ENCODE assay signal across 28 cellular contexts in genomic region chr9:33739407-33739806, GRCh38. TPM values are rescaled to one million over a fixed set of nuclear protein-coding genes. Genes with fewer than 3 reads are reported as not detected.
"Had no signal": no experiment of that assay in that cellular context is flagged by ENCODE, and none has a peak within 500 bp of the region (broad histone marks: within the 10 kb centered on the region; RNA-seq: fewer than 3 reads in every experiment).

No MANE protein-coding gene starts in this region.

- H2AFZ ChIP-seq: neural progenitor cell had no signal

- H3K4me1 Mint-ChIP-seq: endodermal cell; memory B cell; neural progenitor cell; stimulated activated memory B cell treated with anti-CD40 and anti-IgM and Interleukin-4, amounts not matched to agents 10 μg/mL and 1 μg/mL and 100 μg/mL, for 72 hours had no signal

- H3K9ac ChIP-seq: neural progenitor cell had no signal

- H3K27ac Mint-ChIP-seq: endodermal cell; memory B cell; natural killer cell treated with Interleukin-12 subunit alpha and Interleukin-12 subunit beta and Interleukin-15 and Interleukin-18, amount 100 ng/mL, for 72 hours; neural progenitor cell; stimulated activated memory B cell treated with anti-CD40 and anti-IgM and Interleukin-4, amounts not matched to agents 10 μg/mL and 1 μg/mL and 100 μg/mL, for 72 hours; type B pancreatic cell had no signal

- H3K36me3 Mint-ChIP-seq: neural progenitor cell, type B pancreatic cell had no signal

- H3K36me3 ChIP-seq: gastrocnemius medialis, left ventricle myocardium inferior, lower lobe of right lung, neural progenitor cell, prostate gland, right atrium auricular region, sigmoid colon, spleen, tibial artery had no signal

- H3K4me2 ChIP-seq: neural progenitor cell had no signal

- ATAC-seq: esophagus mucosa; lower lobe of right lung; natural killer cell treated with Interleukin-12 subunit alpha and Interleukin-12 subunit beta and Interleukin-15 and Interleukin-18, amount 100 ng/mL, for 72 hours; stimulated activated memory B cell treated with anti-CD40 and anti-IgM and Interleukin-4, amounts not matched to agents 10 μg/mL and 1 μg/mL and 100 μg/mL, for 72 hours; stimulated activated naive CD8-positive, alpha-beta T cell treated with anti-CD3 and anti-CD28 coated beads, Interleukin-15, Interleukin-2, amounts not matched to agents 100 U/mL and 50 U/mL, for 24 hours had no signal

- H3K4me3 Mint-ChIP-seq: endodermal cell; memory B cell; natural killer cell treated with Interleukin-12 subunit alpha and Interleukin-12 subunit beta and Interleukin-15 and Interleukin-18, amount 100 ng/mL, for 72 hours; neural progenitor cell; stimulated activated memory B cell treated with anti-CD40 and anti-IgM and Interleukin-4, amounts not matched to agents 10 μg/mL and 1 μg/mL and 100 μg/mL, for 72 hours; type B pancreatic cell had no signal

- H3K4me3 ChIP-seq: dorsolateral prefrontal cortex, gastrocnemius medialis, left ventricle myocardium inferior, lower lobe of right lung, neural progenitor cell, prostate gland, right atrium auricular region, sigmoid colon, spleen, testis, tibial artery had no signal

- H3K4me1 ChIP-seq: gastrocnemius medialis, left ventricle myocardium inferior, lower lobe of right lung, neural progenitor cell, prostate gland, right atrium auricular region, sigmoid colon, spleen, testis, tibial artery had no signal

- H3K9me3 Mint-ChIP-seq: endodermal cell, type B pancreatic cell had no signal

- H3K27me3 Mint-ChIP-seq: type B pancreatic cell had no signal

- H3K9me3 ChIP-seq: gastrocnemius medialis, lower lobe of right lung, prostate gland, sigmoid colon, testis had no signal

- H3K27ac ChIP-seq: dorsolateral prefrontal cortex, epithelial cell of prostate, gastrocnemius medialis, left ventricle myocardium inferior, lower lobe of right lung, neural progenitor cell, prostate gland, right atrium auricular region, sigmoid colon, spleen, testis, tibial artery had no signal

- DNase-seq: dorsolateral prefrontal cortex; effector CD8-positive, alpha-beta T cell; endodermal cell; foreskin fibroblast; gastrocnemius medialis; head of caudate nucleus; kidney; left ventricle myocardium inferior; lower lobe of right lung; sigmoid colon; spleen; stimulated activated CD4-positive, alpha-beta T cell treated with anti-CD3 and anti-CD28 coated beads, Interleukin-4, amount 100 ng/mL, for 4 hours; stimulated activated naive CD8-positive, alpha-beta T cell treated with anti-CD3 and anti-CD28 coated beads, Interleukin-15, Interleukin-2, amounts not matched to agents 100 U/mL and 50 U/mL, for 24 hours; substantia nigra; testis; tibial artery had no signal

- H3K27me3 ChIP-seq: dorsolateral prefrontal cortex, gastrocnemius medialis, right atrium auricular region, sigmoid colon, testis had no signal

RNA-seq across cellular contexts. Expression of gene PRSS3, which starts 56.0 kb away (rescaled TPM):
- total RNA-seq: endodermal cell, left ventricle myocardium inferior, mononuclear cell, osteocyte, spleen, urinary bladder had no signal
